ENCODE assay signal across 1 cellular context in genomic region chr18:56488739-56489138, GRCh38.
TF ChIP-seq lines count a peak whose summit lies in the region.

No MANE protein-coding gene starts in this region.

TF ChIP-seq in K562, 482 proteins besides CTCF, POLR2A, EP300 and RAD21 (continued from another document):
- TF ChIP-seq ZNF407 (IDR thresholded peaks at IDR 0.05; ENCODE audit: low read depth) (no peak), ARID1B (IDR thresholded peaks at IDR 0.05) (peak; percentile 35; the same call in 1 of the 2 replicates), SMAD4 (CRISPR knock-in tag; conservative IDR thresholded peaks at IDR 0.05) (peak; percentile 42; the same call in 1 of the 2 replicates), NUFIP1 (IDR thresholded peaks at IDR 0.05; ENCODE audit: partially characterized antibody) (no peak), SIN3A (IDR thresholded peaks at IDR 0.05; ENCODE audit: borderline replicate concordance in 2 of 2, control insufficient read depth in 1 of 2, low read depth in 2 of 2, low read length in 2 of 2) (no peak), FOXJ3 (CRISPR knock-in tag; IDR thresholded peaks at IDR 0.05) (no peak), CEBPB (tag; IDR thresholded peaks at IDR 0.05) (peak; percentile 89), TEAD4 (IDR thresholded peaks at IDR 0.05; ENCODE audit: low read length) (peak; percentile 80; the same call in 1 of the 2 replicates), TEAD4 (CRISPR knock-in tag; IDR thresholded peaks at IDR 0.05; ENCODE audit: borderline replicate concordance) (no peak), ZNF282 (CRISPR knock-in tag; IDR thresholded peaks at IDR 0.05) (no peak), FOSL1 (tag; conservative IDR thresholded peaks at IDR 0.05) (no peak), TSC22D4 (tag; IDR thresholded peaks at IDR 0.05) (no peak), YBX1 (IDR thresholded peaks at IDR 0.05) (no peak)
- TF ChIP-seq, protein P1, sequence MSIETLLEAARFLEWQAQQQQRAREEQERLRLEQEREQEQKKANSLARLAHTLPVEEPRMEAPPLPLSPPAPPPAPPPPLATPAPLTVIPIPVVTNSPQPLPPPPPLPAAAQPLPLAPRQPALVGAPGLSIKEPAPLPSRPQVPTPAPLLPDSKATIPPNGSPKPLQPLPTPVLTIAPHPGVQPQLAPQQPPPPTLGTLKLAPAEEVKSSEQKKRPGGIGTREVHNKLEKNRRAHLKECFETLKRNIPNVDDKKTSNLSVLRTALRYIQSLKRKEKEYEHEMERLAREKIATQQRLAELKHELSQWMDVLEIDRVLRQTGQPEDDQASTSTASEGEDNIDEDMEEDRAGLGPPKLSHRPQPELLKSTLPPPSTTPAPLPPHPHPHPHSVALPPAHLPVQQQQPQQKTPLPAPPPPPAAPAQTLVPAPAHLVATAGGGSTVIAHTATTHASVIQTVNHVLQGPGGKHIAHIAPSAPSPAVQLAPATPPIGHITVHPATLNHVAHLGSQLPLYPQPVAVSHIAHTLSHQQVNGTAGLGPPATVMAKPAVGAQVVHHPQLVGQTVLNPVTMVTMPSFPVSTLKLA (conservative IDR thresholded peaks at IDR 0.05), result no peak
- TF ChIP-seq, protein P2, sequence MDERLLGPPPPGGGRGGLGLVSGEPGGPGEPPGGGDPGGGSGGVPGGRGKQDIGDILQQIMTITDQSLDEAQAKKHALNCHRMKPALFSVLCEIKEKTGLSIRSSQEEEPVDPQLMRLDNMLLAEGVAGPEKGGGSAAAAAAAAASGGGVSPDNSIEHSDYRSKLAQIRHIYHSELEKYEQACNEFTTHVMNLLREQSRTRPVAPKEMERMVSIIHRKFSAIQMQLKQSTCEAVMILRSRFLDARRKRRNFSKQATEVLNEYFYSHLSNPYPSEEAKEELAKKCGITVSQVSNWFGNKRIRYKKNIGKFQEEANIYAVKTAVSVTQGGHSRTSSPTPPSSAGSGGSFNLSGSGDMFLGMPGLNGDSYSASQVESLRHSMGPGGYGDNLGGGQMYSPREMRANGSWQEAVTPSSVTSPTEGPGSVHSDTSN (CRISPR knock-in tag; IDR thresholded peaks at IDR 0.05; ENCODE audit: low read depth), result peak; percentile 62
- TF ChIP-seq, protein P2 (tag; conservative IDR thresholded peaks at IDR 0.05; ENCODE audit: low read depth), result peak; percentile 79
- TF ChIP-seq, protein P3, sequence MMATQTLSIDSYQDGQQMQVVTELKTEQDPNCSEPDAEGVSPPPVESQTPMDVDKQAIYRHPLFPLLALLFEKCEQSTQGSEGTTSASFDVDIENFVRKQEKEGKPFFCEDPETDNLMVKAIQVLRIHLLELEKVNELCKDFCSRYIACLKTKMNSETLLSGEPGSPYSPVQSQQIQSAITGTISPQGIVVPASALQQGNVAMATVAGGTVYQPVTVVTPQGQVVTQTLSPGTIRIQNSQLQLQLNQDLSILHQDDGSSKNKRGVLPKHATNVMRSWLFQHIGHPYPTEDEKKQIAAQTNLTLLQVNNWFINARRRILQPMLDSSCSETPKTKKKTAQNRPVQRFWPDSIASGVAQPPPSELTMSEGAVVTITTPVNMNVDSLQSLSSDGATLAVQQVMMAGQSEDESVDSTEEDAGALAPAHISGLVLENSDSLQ (IDR thresholded peaks at IDR 0.05), result peak; percentile 42; the same call in 1 of the 2 replicates
TF ChIP-seq in K562: peak in this region for 9.
